ENCODE assay signal across 2 cellular contexts in genomic region chr19:10474962-10475451, GRCh38.
TF ChIP-seq lines count a peak whose summit lies in the region.

No MANE protein-coding gene starts in this region.

TF ChIP-seq in SK-N-SH, 30 proteins besides CTCF, POLR2A, EP300 and RAD21 (continued from another document):
- TF ChIP-seq, protein P1, sequence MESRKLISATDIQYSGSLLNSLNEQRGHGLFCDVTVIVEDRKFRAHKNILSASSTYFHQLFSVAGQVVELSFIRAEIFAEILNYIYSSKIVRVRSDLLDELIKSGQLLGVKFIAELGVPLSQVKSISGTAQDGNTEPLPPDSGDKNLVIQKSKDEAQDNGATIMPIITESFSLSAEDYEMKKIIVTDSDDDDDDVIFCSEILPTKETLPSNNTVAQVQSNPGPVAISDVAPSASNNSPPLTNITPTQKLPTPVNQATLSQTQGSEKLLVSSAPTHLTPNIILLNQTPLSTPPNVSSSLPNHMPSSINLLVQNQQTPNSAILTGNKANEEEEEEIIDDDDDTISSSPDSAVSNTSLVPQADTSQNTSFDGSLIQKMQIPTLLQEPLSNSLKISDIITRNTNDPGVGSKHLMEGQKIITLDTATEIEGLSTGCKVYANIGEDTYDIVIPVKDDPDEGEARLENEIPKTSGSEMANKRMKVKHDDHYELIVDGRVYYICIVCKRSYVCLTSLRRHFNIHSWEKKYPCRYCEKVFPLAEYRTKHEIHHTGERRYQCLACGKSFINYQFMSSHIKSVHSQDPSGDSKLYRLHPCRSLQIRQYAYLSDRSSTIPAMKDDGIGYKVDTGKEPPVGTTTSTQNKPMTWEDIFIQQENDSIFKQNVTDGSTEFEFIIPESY (IDR thresholded peaks at IDR 0.05; ENCODE audit: borderline replicate concordance, low read depth): no peak
- TF ChIP-seq TEAD4 (IDR thresholded peaks at IDR 0.05; ENCODE audit: borderline replicate concordance, insufficient read depth) (no peak), USF1 (IDR thresholded peaks at IDR 0.05; ENCODE audit: borderline replicate concordance, low read depth) (no peak), SMC3 (IDR thresholded peaks at IDR 0.05; ENCODE audit: low read depth, low read length) (no peak), CHD2 (IDR thresholded peaks at IDR 0.05; ENCODE audit: low read length, partially characterized antibody) (no peak), MXI1 (IDR thresholded peaks at IDR 0.05; ENCODE audit: low read depth, low read length) (no peak), RXRA (IDR thresholded peaks at IDR 0.05; ENCODE audit: borderline replicate concordance, low read depth) (no peak), POLR2AphosphoS5 (IDR thresholded peaks at IDR 0.05; ENCODE audit: low read depth, low read length) (no peak), TAF1 (IDR thresholded peaks at IDR 0.05; ENCODE audit: borderline replicate concordance, low read depth, low read length) (no peak), FOSL2 (IDR thresholded peaks at IDR 0.05; ENCODE audit: borderline replicate concordance, low read depth) (no peak), FOXJ3 (CRISPR knock-in tag; IDR thresholded peaks at IDR 0.05) (no peak), IRF3 (IDR thresholded peaks at IDR 0.05; ENCODE audit: low read depth, low read length) (no peak)
TF ChIP-seq in SK-N-SH: peak in this region for 0.

TF ChIP-seq in SK-N-SH treated with all-trans-retinoic acid at 6 μM for 48 hours, 23 proteins besides CTCF, POLR2A, EP300 and RAD21 (continued from another document):
- TF ChIP-seq CREB5 (CRISPR knock-in tag; IDR thresholded peaks at IDR 0.05; ENCODE audit: low read depth): no peak
- no peak for TF ChIP-seq SNAI2 (CRISPR knock-in tag; IDR thresholded peaks at IDR 0.05)
- TF ChIP-seq ZNF70 (CRISPR knock-in tag; IDR thresholded peaks at IDR 0.05): no peak
- no peak for TF ChIP-seq ZFP30 (CRISPR knock-in tag; IDR thresholded peaks at IDR 0.05)
- no peak for TF ChIP-seq ESRRG (CRISPR knock-in tag; IDR thresholded peaks at IDR 0.05)
- TF ChIP-seq RARB (CRISPR knock-in tag; IDR thresholded peaks at IDR 0.05): no peak
- TF ChIP-seq TCF4 (CRISPR knock-in tag; IDR thresholded peaks at IDR 0.05; ENCODE audit: borderline replicate concordance): no peak
- TF ChIP-seq TOX (CRISPR knock-in tag; IDR thresholded peaks at IDR 0.05; ENCODE audit: borderline replicate concordance): no peak
